Comparison of ENCODE assay signal across 1 cellular context in genomic region chr11:69880041-69880802, GRCh38.
TF ChIP-seq lines count a peak whose summit lies in the region.

No MANE protein-coding gene starts in this region.

TF ChIP-seq in GM23338, 12 proteins besides CTCF, POLR2A, EP300 and RAD21 (continued from another document):
- no peak for TF ChIP-seq ZNF462 (CRISPR knock-in tag; IDR thresholded peaks at IDR 0.05)
- TF ChIP-seq JUNB (IDR thresholded peaks at IDR 0.05; ENCODE audit: unreplicated experiment): no peak
- TF ChIP-seq STAT1 (IDR thresholded peaks at IDR 0.05; ENCODE audit: unreplicated experiment): no peak
- TF ChIP-seq CREB1 (CRISPR knock-in tag; IDR thresholded peaks at IDR 0.05; ENCODE audit: low read depth): no peak
- TF ChIP-seq ETS1 (IDR thresholded peaks at IDR 0.05): no peak
- no peak for TF ChIP-seq EZH2phosphoT487 (IDR thresholded peaks at IDR 0.05; ENCODE audit: unreplicated experiment)
- no peak for TF ChIP-seq ZNF114 (CRISPR knock-in tag; IDR thresholded peaks at IDR 0.05)
- TF ChIP-seq REST (IDR thresholded peaks at IDR 0.05; ENCODE audit: unreplicated experiment): no peak
